In genomic region chr11:61091373-61092279, GRCh38 we compare ENCODE assay signal across 1 cellular context.
TF ChIP-seq lines count a peak whose summit lies in the region.

No MANE protein-coding gene starts in this region.

TF ChIP-seq in IMR-90, 13 proteins besides CTCF, POLR2A, EP300 and RAD21 (continued from another document):
- TF ChIP-seq RFX5 (IDR thresholded peaks at IDR 0.05; ENCODE audit: low read depth, low read length) (no peak), BHLHE40 (IDR thresholded peaks at IDR 0.05; ENCODE audit: low read depth, low read length) (no peak)
